In the genomic region with DNA sequence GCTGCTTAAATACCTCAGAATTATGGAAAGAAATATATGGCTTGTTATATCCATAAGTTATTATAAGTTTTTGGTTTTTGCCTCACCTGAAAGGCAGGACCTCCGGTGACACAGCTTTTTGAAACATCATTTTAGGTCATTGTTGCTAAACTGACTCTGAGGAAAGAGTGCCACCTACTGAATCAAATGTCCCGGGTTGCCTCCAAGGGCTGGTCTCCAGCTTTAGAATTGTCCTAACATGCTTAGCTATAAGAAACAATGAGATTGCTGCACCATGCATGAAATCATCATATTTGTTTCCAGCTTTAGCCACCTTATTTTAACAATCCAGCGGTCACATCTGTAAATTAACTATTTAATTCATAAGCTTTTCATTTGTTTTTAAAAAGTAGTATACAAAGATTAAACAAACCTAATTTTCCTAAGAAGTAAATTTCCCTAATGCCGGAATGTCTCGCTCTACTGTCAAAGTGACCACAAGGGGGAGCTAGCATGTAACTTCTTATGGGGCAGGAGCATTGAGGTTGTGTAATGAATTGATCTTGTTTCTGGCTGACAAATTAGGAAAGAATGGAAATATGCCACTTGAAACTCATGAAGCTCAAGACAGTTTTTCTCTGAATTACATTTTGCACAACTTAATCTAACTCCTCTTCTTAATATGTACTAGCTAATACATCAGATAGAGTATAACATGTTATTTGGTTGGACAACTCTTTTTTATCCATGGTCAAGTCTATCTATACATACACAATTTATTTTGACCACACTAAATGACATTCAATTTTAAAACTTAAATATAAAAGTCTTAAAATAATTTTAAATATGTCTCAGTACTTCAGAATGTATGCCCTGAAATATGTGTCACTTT, we compare ENCODE assay signal across 9 cellular contexts. TPM values are rescaled to one million over a fixed set of nuclear protein-coding genes. Genes with fewer than 3 reads are reported as not detected.
DNase-seq lines count a peak whose midpoint lies in the region; ATAC-seq and TF ChIP-seq lines count a peak whose summit lies in the region.
"Had no signal": no experiment of that assay in that cellular context is flagged by ENCODE, and none has a peak within 500 bp of the region (broad histone marks: within the 10 kb centered on the region; RNA-seq: fewer than 3 reads in every experiment).

No MANE protein-coding gene starts in this region.

- no peak overlapping the region for H3K4me3 ChIP-seq in brain microvascular endothelial cell (ENCODE audit: low read depth, low read length)

- no peaks in the 10 kb centered on the region for H3K9me3 Mint-ChIP-seq in stimulated activated naive CD8-positive, alpha-beta T cell treated with anti-CD3 and anti-CD28 coated beads, Interleukin-15, amount 100 ng/mL, for 72 hours

- H3K36me3 ChIP-seq in brain microvascular endothelial cell (replicated peaks), result no peaks in the 10 kb centered on the region

- in situ Hi-C loops in brain microvascular endothelial cell (cut with HindIII; ENCODE audit: low pct_ligation_motif_present, low sequenced_read_pairs), result no loop called here

- intact Hi-C loops in sciatic nerve (cut with DNase I), result no loop called here

- no peaks in the 10 kb centered on the region for H3K27me3 ChIP-seq in brain microvascular endothelial cell (replicated peaks)

- H3K4me1 Mint-ChIP-seq in stimulated activated naive CD8-positive, alpha-beta T cell treated with anti-CD3 and anti-CD28 coated beads, Interleukin-15, amount 100 ng/mL, for 72 hours, result peaks cover 13% of the 10 kb centered on the region
- H3K4me1 Mint-ChIP-seq: central memory CD8-positive, alpha-beta T cell had no signal

- H3K27ac Mint-ChIP-seq in stimulated activated naive CD8-positive, alpha-beta T cell treated with anti-CD3 and anti-CD28 coated beads, Interleukin-15, amount 100 ng/mL, for 72 hours, result no peak overlapping the region

- DNase-seq in stimulated activated naive CD8-positive, alpha-beta T cell treated with anti-CD3 and anti-CD28 coated beads, Interleukin-15, Interleukin-2, amounts not matched to agents 100 U/mL and 50 U/mL, for 24 hours, result peak; percentile 22
- no peak for DNase-seq in stimulated activated naive CD8-positive, alpha-beta T cell treated with anti-CD3 and anti-CD28 coated beads, Interleukin-15, amount 100 ng/mL, for 72 hours
- DNase-seq in NCI-H524 treated with DMSO at 0.1 percent for 48 hours (lab: John Stamatoyannopoulos, UW), result peak; percentile 46
- peak; percentile 33 for DNase-seq in brain microvascular endothelial cell
- DNase-seq in left lobe of liver (ENCODE audit: low spot score), result peak; percentile 47
- no peak for DNase-seq in sciatic nerve (ENCODE audit: low spot score)

- no peak overlapping the region for H3K27ac ChIP-seq in brain microvascular endothelial cell

- H3K27me3 Mint-ChIP-seq in stimulated activated naive CD8-positive, alpha-beta T cell treated with anti-CD3 and anti-CD28 coated beads, Interleukin-15, amount 100 ng/mL, for 72 hours, result peaks cover 20% of the 10 kb centered on the region

- no peak overlapping the region for H3K4me3 Mint-ChIP-seq in stimulated activated naive CD8-positive, alpha-beta T cell treated with anti-CD3 and anti-CD28 coated beads, Interleukin-15, amount 100 ng/mL, for 72 hours
- H3K4me3 Mint-ChIP-seq: central memory CD8-positive, alpha-beta T cell had no signal

- no peak for ATAC-seq in stimulated activated naive CD8-positive, alpha-beta T cell treated with anti-CD3 and anti-CD28 coated beads, Interleukin-15, Interleukin-2, amounts not matched to agents 100 U/mL and 50 U/mL, for 24 hours
- ATAC-seq in stimulated activated naive CD8-positive, alpha-beta T cell treated with anti-CD3 and anti-CD28 coated beads, Interleukin-15, amount 100 ng/mL, for 72 hours, result no peak
- ATAC-seq in HG03175 (IDR thresholded peaks at IDR 0.05; ENCODE audit: unreplicated experiment), result peak; percentile 60
- peak; percentile 93 for ATAC-seq in left lobe of liver
- no peak for ATAC-seq in HG03139 (IDR thresholded peaks at IDR 0.05; ENCODE audit: unreplicated experiment)
- ATAC-seq in sciatic nerve, result no peak

- peak; percentile 82 for TF ChIP-seq CTCF in brain microvascular endothelial cell (IDR thresholded peaks at IDR 0.05; ENCODE audit: low read depth, low read length, missing control alignments)

RNA-seq across cellular contexts. Expression of gene PCDH17, which starts 6.7 kb away (rescaled TPM):
- total RNA-seq in left lobe of liver (0.65 TPM), sciatic nerve (8.0 TPM)

Comparison
In these comparisons a context has a peak if more than half of its experiments do, and no peak if none do; other contexts are left out.
1. DNase-seq: peak in stimulated activated naive CD8-positive, alpha-beta T cell treated with anti-CD3 and anti-CD28 coated beads, Interleukin-15, Interleukin-2, amounts not matched to agents 100 U/mL and 50 U/mL, for 24 hours (single experiment), NCI-H524 treated with DMSO at 0.1 percent for 48 hours (single experiment), brain microvascular endothelial cell (single experiment) and left lobe of liver (single experiment); none in stimulated activated naive CD8-positive, alpha-beta T cell treated with anti-CD3 and anti-CD28 coated beads, Interleukin-15, amount 100 ng/mL, for 72 hours (0 of 2) and sciatic nerve (single experiment).
2. ATAC-seq: peak in HG03175 (single experiment) and left lobe of liver (single experiment); none in stimulated activated naive CD8-positive, alpha-beta T cell treated with anti-CD3 and anti-CD28 coated beads, Interleukin-15, Interleukin-2, amounts not matched to agents 100 U/mL and 50 U/mL, for 24 hours (single experiment), stimulated activated naive CD8-positive, alpha-beta T cell treated with anti-CD3 and anti-CD28 coated beads, Interleukin-15, amount 100 ng/mL, for 72 hours (single experiment), HG03139 (single experiment) and sciatic nerve (single experiment).